Comparison of ENCODE assay signal across 14 cellular contexts in the genomic region with DNA sequence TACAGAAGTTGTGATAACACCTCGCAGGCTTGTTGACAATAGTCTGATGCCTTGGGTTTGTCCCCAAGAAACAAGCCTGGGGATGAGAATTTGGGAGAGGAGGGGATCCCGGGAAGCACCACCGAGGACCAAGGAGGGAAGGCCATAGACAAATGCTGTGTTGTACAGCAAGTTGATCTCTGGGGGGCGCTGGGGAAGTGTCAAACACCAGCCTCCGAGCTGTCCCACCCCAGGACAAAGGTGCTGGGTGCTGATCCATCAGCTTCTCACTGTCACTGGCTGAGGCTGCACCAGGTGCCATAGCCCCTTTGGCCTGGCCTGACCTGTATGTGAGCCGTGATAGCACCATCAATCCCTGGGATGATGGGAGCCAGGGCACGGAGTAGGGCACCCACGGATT.
"Had no signal": no experiment of that assay in that cellular context is flagged by ENCODE, and none has a peak within 500 bp of the region (broad histone marks: within the 10 kb centered on the region; RNA-seq: fewer than 3 reads in every experiment).

No MANE protein-coding gene starts in this region.

- H3K9me3 ChIP-seq: ascending aorta, right atrium auricular region, upper lobe of left lung had no signal

- H3K27ac Mint-ChIP-seq: activated naive CD4-positive, alpha-beta T cell treated with anti-CD3 and anti-CD28 coated beads for 36 hours; natural killer cell treated with Interleukin-12 subunit alpha and Interleukin-12 subunit beta and Interleukin-15 and Interleukin-18, amount 100 ng/mL, for 72 hours; progenitor cell of endocrine pancreas; stimulated activated naive CD8-positive, alpha-beta T cell treated with anti-CD3 and anti-CD28 coated beads, Interleukin-15, Interleukin-2, amounts not matched to agents 100 ng/mL and 50 ng/mL, for 24 hours; T-helper 2 cell treated with Interferon-gamma antibody and Interleukin-4, amounts not matched to agents 5 μg/mL and 100 μg/mL, for 36 hours had no signal

- H3K4me3 Mint-ChIP-seq: activated naive CD4-positive, alpha-beta T cell treated with anti-CD3 and anti-CD28 coated beads for 36 hours; natural killer cell treated with Interleukin-12 subunit alpha and Interleukin-12 subunit beta and Interleukin-15 and Interleukin-18, amount 100 ng/mL, for 72 hours; stimulated activated naive CD8-positive, alpha-beta T cell treated with anti-CD3 and anti-CD28 coated beads, Interleukin-15, Interleukin-2, amounts not matched to agents 100 ng/mL and 50 ng/mL, for 24 hours; T-helper 2 cell treated with Interferon-gamma antibody and Interleukin-4, amounts not matched to agents 5 μg/mL and 100 μg/mL, for 36 hours had no signal

- H3K27me3 Mint-ChIP-seq: progenitor cell of endocrine pancreas; stimulated activated naive CD8-positive, alpha-beta T cell treated with anti-CD3 and anti-CD28 coated beads, Interleukin-15, Interleukin-2, amounts not matched to agents 100 ng/mL and 50 ng/mL, for 24 hours had no signal

- H3K36me3 Mint-ChIP-seq: natural killer cell treated with Interleukin-12 subunit alpha and Interleukin-12 subunit beta and Interleukin-15 and Interleukin-18, amount 100 ng/mL, for 72 hours had no signal

- DNase-seq: activated naive CD4-positive, alpha-beta T cell treated with anti-CD3 and anti-CD28 coated beads for 36 hours; activated T-cell treated with anti-CD3 and anti-CD28 coated beads for 4 hours; dermis blood vessel endothelial cell; head of caudate nucleus; mesendoderm; nucleus accumbens; small intestine had no signal

- H3K27me3 ChIP-seq: ascending aorta, right atrium auricular region, upper lobe of left lung had no signal

- H3K9me3 Mint-ChIP-seq: activated naive CD4-positive, alpha-beta T cell treated with anti-CD3 and anti-CD28 coated beads for 36 hours had no signal

- H3K4me3 ChIP-seq: ascending aorta, right atrium auricular region, upper lobe of left lung had no signal

- ATAC-seq: natural killer cell treated with Interleukin-12 subunit alpha and Interleukin-12 subunit beta and Interleukin-15 and Interleukin-18, amount 100 ng/mL, for 72 hours had no signal

- H3K36me3 ChIP-seq: ascending aorta, right atrium auricular region, upper lobe of left lung had no signal

- H3K27ac ChIP-seq: ascending aorta, right atrium auricular region, upper lobe of left lung had no signal

- H3K4me1 ChIP-seq: ascending aorta, right atrium auricular region, upper lobe of left lung had no signal
